22 cellular contexts compared by ENCODE assay signal in genomic region chr2:41737888-41738287, GRCh38.
A peak's percentile ranks its signal among the peaks of the same experiment; 100 is the strongest.
DNase-seq lines count a peak whose midpoint lies in the region; ATAC-seq and TF ChIP-seq lines count a peak whose summit lies in the region.
"Had no signal": no experiment of that assay in that cellular context is flagged by ENCODE, and none has a peak within 500 bp of the region (broad histone marks: within the 10 kb centered on the region; RNA-seq: fewer than 3 reads in every experiment).

No MANE protein-coding gene starts in this region.

- H3K9me3 Mint-ChIP-seq in endothelial cell (ENCODE audit: unreplicated experiment): no peaks in the 10 kb centered on the region

- intact Hi-C loops in Right ventricle myocardium superior (cut with DNase I) (no loop called here), left ventricle myocardium inferior (cut with micrococcal nuclease) (no loop called here), left ventricle myocardium superior (cut with micrococcal nuclease) (no loop called here)

- DNase-seq in Right ventricle myocardium superior (no peak), left ventricle myocardium inferior (no peak), adipocyte (ENCODE audit: low read depth) (no peak), left ventricle myocardium superior (no peak), endothelial cell (ENCODE audit: low spot score) (no peak), GM13977 (ENCODE audit: low spot score) (no peak), kidney tubule cell (ENCODE audit: low spot score) (no peak), GF-D8 (lab: John Stamatoyannopoulos, UW) (no peak)
- DNase-seq: 8988T; AML-193; Calu3; CD8-positive, alpha-beta memory T cell; DMS153; IMR-90; NCI-H1694; NCI-H2081; NCI-H446; NCI-H526; SHP77 treated with DMSO at 0.1 percent for 48 hours had no signal

- in situ Hi-C loops in GM13977 (cut with MboI; ENCODE audit: low pct_unique_long_range_greater_than_20kb, low sequenced_read_pairs, unreplicated experiment): no loop called here

- H3K4me3 Mint-ChIP-seq in endothelial cell (ENCODE audit: unreplicated experiment): no peak overlapping the region
- H3K4me3 Mint-ChIP-seq: CD8-positive, alpha-beta memory T cell had no signal

- no peaks in the 10 kb centered on the region for H3K36me3 Mint-ChIP-seq in endothelial cell (ENCODE audit: low read depth, unreplicated experiment)
- H3K36me3 Mint-ChIP-seq: CD8-positive, alpha-beta memory T cell had no signal

- H3K27ac ChIP-seq in left ventricle myocardium inferior (replicated peaks): no peak overlapping the region
- H3K27ac ChIP-seq: C4-2B, KMS-11, SK-N-MC had no signal

- H3K27me3 ChIP-seq in left ventricle myocardium inferior (ENCODE audit: low read depth) (no peaks in the 10 kb centered on the region), adipocyte (replicated peaks; ENCODE audit: control insufficient read depth, insufficient read depth, low read length) (no peaks in the 10 kb centered on the region)

- peaks cover 4% of the 10 kb centered on the region for H3K4me1 ChIP-seq in left ventricle myocardium inferior
- H3K4me1 ChIP-seq in adipocyte (ENCODE audit: control insufficient read depth, insufficient read depth, low read length): peaks cover 44% of the 10 kb centered on the region

- H3K4me3 ChIP-seq in left ventricle myocardium inferior (no peak overlapping the region), adipocyte (ENCODE audit: low read length) (no peak overlapping the region)
- H3K4me3 ChIP-seq: SK-N-MC had no signal

- no peak for TF ChIP-seq CTCF in left ventricle myocardium inferior (IDR thresholded peaks at IDR 0.05; ENCODE audit: borderline replicate concordance)
- TF ChIP-seq CTCF in endothelial cell (IDR thresholded peaks at IDR 0.05; ENCODE audit: unreplicated experiment): no peak
- TF ChIP-seq CTCF in GM13977 (IDR thresholded peaks at IDR 0.05; ENCODE audit: extremely low read depth, insufficient read depth, missing control alignments): no peak

- H3K36me3 ChIP-seq in left ventricle myocardium inferior (no peaks in the 10 kb centered on the region), adipocyte (ENCODE audit: control insufficient read depth, insufficient read depth, low read length, severe bottlenecking) (no peaks in the 10 kb centered on the region)

- H3K27ac Mint-ChIP-seq in endothelial cell (ENCODE audit: unreplicated experiment): no peak overlapping the region
- H3K27ac Mint-ChIP-seq: CD8-positive, alpha-beta memory T cell had no signal

- H3K9me3 ChIP-seq in left ventricle myocardium inferior (replicated peaks) (peaks cover 4% of the 10 kb centered on the region), adipocyte (ENCODE audit: control insufficient read depth, low read length) (no peaks in the 10 kb centered on the region)

- H3K4me1 Mint-ChIP-seq in endothelial cell (ENCODE audit: unreplicated experiment): no peaks in the 10 kb centered on the region
- H3K4me1 Mint-ChIP-seq: CD8-positive, alpha-beta memory T cell had no signal

- H3K27me3 Mint-ChIP-seq in endothelial cell (ENCODE audit: unreplicated experiment): no peaks in the 10 kb centered on the region

- ATAC-seq in Right ventricle myocardium superior (ENCODE audit: poor library complexity) (peak; percentile 41), left ventricle myocardium superior (peak; percentile 66)

- peak overlapping the region; percentile 71 for H3K9ac ChIP-seq in adipocyte (ENCODE audit: low read length)
- H3K9ac ChIP-seq: KMS-11 had no signal
